8 cellular contexts compared by ENCODE assay signal in genomic region chr1:230426246-230427101, GRCh38.
A peak's percentile ranks its signal among the peaks of the same experiment; 100 is the strongest.
DNase-seq lines count a peak whose midpoint lies in the region; ATAC-seq lines count a peak whose summit lies in the region.

PGBD5 (minus strand) TSS chr1:230426332; CDS start chr1:230425928, 404 bp downstream.

- peak in 13 of 14 donors; percentile 56 to 91 (median 78) for DNase-seq in C1 segment of cervical spinal cord (lab: John Stamatoyannopoulos, UW)
- peak; percentile 86 for DNase-seq in NCI-H748 (lab: John Stamatoyannopoulos, UW; ENCODE audit: unreplicated experiment)
- peak; percentile 28 to 41 (median 33) for DNase-seq in activated CD8-positive, alpha-beta memory T cell treated with anti-CD3 and anti-CD28 coated beads for 48 hours (ENCODE audit: low read depth in 2 of 3, low spot score in 2 of 3)
- peak; percentile 63 for DNase-seq in epidermal melanocyte (ENCODE audit: insufficient read length, low spot score)
- peak; percentile 70 for DNase-seq in middle frontal gyrus (ENCODE audit: extremely low spot score, low spot score)
- peak; percentile 20 for DNase-seq in stimulated activated CD8-positive, alpha-beta memory T cell treated with anti-CD3 and anti-CD28 coated beads, Interleukin-7, amount 100 ng/mL, for 24 hours (ENCODE audit: low read depth)

- ATAC-seq in GM19395 (IDR thresholded peaks at IDR 0.05; ENCODE audit: unreplicated experiment) (peak; percentile 78), HG03520 (IDR thresholded peaks at IDR 0.05; ENCODE audit: unreplicated experiment) (peak; percentile 72)

Comparison
In these comparisons a context has a peak if more than half of its experiments do, and no peak if none do; other contexts are left out.
1. Peak in every context shown above with its lines: DNase-seq and ATAC-seq.
2. DNase-seq: peak in every context shown above with its lines; median percentile 86 in NCI-H748; 78 in C1 segment of cervical spinal cord; 70 in middle frontal gyrus; 63 in epidermal melanocyte; 33 in activated CD8-positive, alpha-beta memory T cell treated with anti-CD3 and anti-CD28 coated beads for 48 hours; 20 in stimulated activated CD8-positive, alpha-beta memory T cell treated with anti-CD3 and anti-CD28 coated beads, Interleukin-7, amount 100 ng/mL, for 24 hours.